In the genomic region with DNA sequence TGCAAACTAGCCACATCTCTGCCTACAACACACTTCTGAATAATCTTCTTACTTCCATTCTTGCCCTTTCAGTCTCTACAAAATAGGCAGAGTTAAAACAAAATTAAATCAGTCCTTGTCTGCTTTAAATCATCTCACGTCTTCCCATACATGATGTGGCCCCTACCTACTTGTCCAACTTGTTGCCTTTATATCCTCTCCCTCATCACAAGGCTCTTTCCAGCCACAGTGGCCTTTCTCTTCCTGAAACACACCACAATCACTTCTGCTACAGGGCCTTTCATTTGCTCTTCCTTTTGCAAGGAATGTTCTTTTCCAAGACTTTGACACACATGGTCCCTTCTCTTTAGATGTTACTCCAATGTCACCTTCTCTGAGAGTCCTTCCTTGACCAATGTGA, we compare ENCODE assay signal across 11 cellular contexts. TPM values are rescaled to one million over a fixed set of nuclear protein-coding genes. Genes with fewer than 3 reads are reported as not detected.
A peak's percentile ranks its signal among the peaks of the same experiment; 100 is the strongest.
DNase-seq lines count a peak whose midpoint lies in the region; ATAC-seq and TF ChIP-seq lines count a peak whose summit lies in the region.
"Had no signal": no experiment of that assay in that cellular context is flagged by ENCODE, and none has a peak within 500 bp of the region (broad histone marks: within the 10 kb centered on the region; RNA-seq: fewer than 3 reads in every experiment).

No MANE protein-coding gene starts in this region.

- H2AFZ ChIP-seq in KMS-11 (ENCODE audit: low read depth) = no peak overlapping the region

- H3K9me3 Mint-ChIP-seq in naive thymus-derived CD4-positive, alpha-beta T cell = peaks cover 0 to 3% (median 0%) of the 10 kb centered on the region in 11 donors

- peaks cover 25 to 55% (median 44%) of the 10 kb centered on the region in 7 donors for H3K4me1 Mint-ChIP-seq in naive thymus-derived CD4-positive, alpha-beta T cell

- DNase-seq in BJ (ENCODE audit: low read depth) (no peak), colonic mucosa (no peak), NCI-H187 (lab: John Stamatoyannopoulos, UW) (no peak), NCI-H2107 (lab: John Stamatoyannopoulos, UW) (no peak), GM10248 (ENCODE audit: extremely low spot score) (no peak)
- no peak for DNase-seq in naive thymus-derived CD4-positive, alpha-beta T cell
- DNase-seq: activated T-cell treated with anti-CD3 and anti-CD28 coated beads for 4 hours; GDM1; NK-92 treated with Interleukin-12 subunit alpha and Interleukin-12 subunit beta, amount 100 ng/mL, for 24 hours had no signal

- POLR2A ChIA-PET in BJ (lab: Charles Lee) (no interaction called here), GM10248 (lab: Yijun Ruan, JAX) (no interaction called here)
- POLR2A ChIA-PET in naive thymus-derived CD4-positive, alpha-beta T cell (lab: Charles Lee) = interaction anchor here (3.0 to 3.5 kb wide), 2 partner anchors 11 kb away, joined by 26 to 82 read pairs; no protein-coding TSS in a partner anchor

- peaks cover 0 to 20% (median 3%) of the 10 kb centered on the region in 5 donors for H3K36me3 Mint-ChIP-seq in naive thymus-derived CD4-positive, alpha-beta T cell

- no peaks in the 10 kb centered on the region for H4K20me1 ChIP-seq in KMS-11 (ENCODE audit: insufficient read depth)

- H3K4me3 ChIP-seq in BJ (ENCODE audit: low read depth, low read length) (peak overlapping the region; percentile 91), KMS-11 (IDR thresholded peaks at IDR 0.05; ENCODE audit: insufficient read depth, low read depth, low read length) (no peak overlapping the region), colonic mucosa (peak overlapping the region; percentile 78)
- H3K4me3 ChIP-seq in naive thymus-derived CD4-positive, alpha-beta T cell (ENCODE audit: low read length) = peak overlapping the region; percentile 93

- H3K27ac Mint-ChIP-seq in naive thymus-derived CD4-positive, alpha-beta T cell = no peak overlapping the region

- H3K27me3 ChIP-seq in BJ (ENCODE audit: control insufficient read depth, insufficient read depth, low read length) = no peaks in the 10 kb centered on the region
- no peaks in the 10 kb centered on the region for H3K27me3 ChIP-seq in KMS-11 (ENCODE audit: insufficient read depth, low read depth)
- no peaks in the 10 kb centered on the region for H3K27me3 ChIP-seq in colonic mucosa
- no peaks in the 10 kb centered on the region for H3K27me3 ChIP-seq in naive thymus-derived CD4-positive, alpha-beta T cell (ENCODE audit: control insufficient read depth in 2 of 2, insufficient read depth in 2 of 2, low read length in 2 of 2)

- H3K36me3 ChIP-seq in BJ (ENCODE audit: control insufficient read depth, insufficient read depth, low read length) (no peaks in the 10 kb centered on the region), KMS-11 (ENCODE audit: insufficient read depth) (no peaks in the 10 kb centered on the region), colonic mucosa (no peaks in the 10 kb centered on the region)
- H3K36me3 ChIP-seq in naive thymus-derived CD4-positive, alpha-beta T cell (ENCODE audit: control insufficient read depth in 2 of 3, insufficient read depth in 3 of 3, low read length in 3 of 3) = peaks cover 0 to 7% (median 0%) of the 10 kb centered on the region in 3 experiments

- H3K27ac ChIP-seq in KMS-11 = peak overlapping the region; percentile 88
- H3K27ac ChIP-seq in colonic mucosa = no peak overlapping the region
- H3K27ac ChIP-seq in naive thymus-derived CD4-positive, alpha-beta T cell (ENCODE audit: low read depth, low read length) = peak overlapping the region; percentile 91

- ATAC-seq in naive thymus-derived CD4-positive, alpha-beta T cell = no peak
- no peak for ATAC-seq in GM18870 (IDR thresholded peaks at IDR 0.05; ENCODE audit: unreplicated experiment)

- peak overlapping the region; percentile 89 for H3K4me2 ChIP-seq in KMS-11

- intact Hi-C loops in colonic mucosa (cut with DNase I) = no loop called here
- intact Hi-C loops in naive thymus-derived CD4-positive, alpha-beta T cell (cut with micrococcal nuclease) = no loop called here

- H3K9ac ChIP-seq in KMS-11 = peak overlapping the region; percentile 97; the same call in 1 of the 2 replicates
- peak overlapping the region in 1 of 2 donors; percentile 97 for H3K9ac ChIP-seq in colonic mucosa (ENCODE audit: low read depth in 2 of 2, low read length in 2 of 2)

- no peak overlapping the region for H3K4me3 Mint-ChIP-seq in naive thymus-derived CD4-positive, alpha-beta T cell

- no peaks in the 10 kb centered on the region for H3K27me3 Mint-ChIP-seq in naive thymus-derived CD4-positive, alpha-beta T cell

- H3K9me3 ChIP-seq in colonic mucosa = no peaks in the 10 kb centered on the region
- H3K9me3 ChIP-seq in naive thymus-derived CD4-positive, alpha-beta T cell (ENCODE audit: control insufficient read depth in 2 of 3, low read length in 3 of 3) = no peaks in the 10 kb centered on the region

- CTCF ChIA-PET in BJ (lab: Yijun Ruan, JAX) (no interaction called here), GM10248 (lab: Yijun Ruan, JAX) (interaction anchor here (0.7 to 6.7 kb wide), 4 partner anchors 10 to 23 kb away, joined by 3 to 53 read pairs (median 4); no protein-coding TSS in a partner anchor)
- CTCF ChIA-PET in naive thymus-derived CD4-positive, alpha-beta T cell (lab: Charles Lee) = interaction anchor here (3.6 to 4.0 kb wide), 2 partner anchors 12 to 19 kb away, joined by 18 to 34 read pairs; no protein-coding TSS in a partner anchor

- TF ChIP-seq CTCF in BJ (IDR thresholded peaks at IDR 0.05; ENCODE audit: insufficient read depth, low read depth, low read length) (no peak), KMS-11 (conservative IDR thresholded peaks at IDR 0.05; ENCODE audit: low read depth, low read length) (no peak), colonic mucosa (IDR thresholded peaks at IDR 0.05) (no peak), GM10248 (IDR thresholded peaks at IDR 0.05; ENCODE audit: control extremely low read depth, extremely low read depth, low read depth, missing control alignments) (no peak)

- H3K79me2 ChIP-seq in KMS-11 (ENCODE audit: insufficient read depth, low read depth) = peaks cover 73% of the 10 kb centered on the region

- H3K4me1 ChIP-seq in KMS-11 (ENCODE audit: low read depth, poor library complexity, severe bottlenecking) (peaks cover 45% of the 10 kb centered on the region), colonic mucosa (peaks cover 23% of the 10 kb centered on the region)
- peaks cover 41 to 44% of the 10 kb centered on the region in 2 donors for H3K4me1 ChIP-seq in naive thymus-derived CD4-positive, alpha-beta T cell (ENCODE audit: control insufficient read depth in 2 of 2, insufficient read depth in 2 of 2, low read length in 2 of 2)

RNA-seq across cellular contexts. Expression of gene RBM26, which starts 1.7 kb away (rescaled TPM):
- polyA plus RNA-seq in BJ (2011; rRNA removed) = 7.9 and 14.2 TPM in 2 replicates
- 19.0 and 19.2 TPM in 2 replicates for polyA minus RNA-seq in BJ (2011; rRNA and poly(A)+ RNA removed)
- total RNA-seq in colonic mucosa = 10 to 100 TPM; 28.1 to 28.3 TPM
- total RNA-seq in naive thymus-derived CD4-positive, alpha-beta T cell = 100 to 1,000 TPM in 2 of 5 experiments, 10 to 100 TPM in 3; 75.4 to 136 (median 85.2) TPM
- 10 to 100 TPM; 15.7 to 18.8 TPM for polyA plus RNA-seq in naive thymus-derived CD4-positive, alpha-beta T cell
